1 cellular context compared by ENCODE assay signal in the genomic region with DNA sequence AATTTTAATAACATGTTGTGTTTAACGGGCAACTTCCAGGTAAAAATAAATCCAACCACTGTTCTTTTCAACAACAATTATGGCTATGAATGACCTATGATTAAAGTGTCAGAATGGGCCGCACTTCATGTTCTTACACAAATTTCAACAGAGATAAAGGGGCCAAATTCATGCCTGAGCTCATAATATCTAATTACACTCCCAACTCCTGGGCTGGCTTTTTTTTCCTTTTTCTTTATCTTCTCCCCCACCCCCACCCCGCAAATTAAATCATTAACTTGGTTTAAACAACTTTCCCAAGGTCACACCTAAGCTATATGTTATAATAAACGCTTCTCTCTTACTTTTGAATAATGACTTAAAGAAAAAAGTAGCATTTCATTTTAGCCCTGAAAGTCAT.
A peak's percentile ranks its signal among the peaks of the same experiment; 100 is the strongest.
TF ChIP-seq lines count a peak whose summit lies in the region.

No MANE protein-coding gene starts in this region.

TF ChIP-seq in HepG2, 621 proteins besides CTCF, POLR2A, EP300 and RAD21:
- TF ChIP-seq, protein P1, sequence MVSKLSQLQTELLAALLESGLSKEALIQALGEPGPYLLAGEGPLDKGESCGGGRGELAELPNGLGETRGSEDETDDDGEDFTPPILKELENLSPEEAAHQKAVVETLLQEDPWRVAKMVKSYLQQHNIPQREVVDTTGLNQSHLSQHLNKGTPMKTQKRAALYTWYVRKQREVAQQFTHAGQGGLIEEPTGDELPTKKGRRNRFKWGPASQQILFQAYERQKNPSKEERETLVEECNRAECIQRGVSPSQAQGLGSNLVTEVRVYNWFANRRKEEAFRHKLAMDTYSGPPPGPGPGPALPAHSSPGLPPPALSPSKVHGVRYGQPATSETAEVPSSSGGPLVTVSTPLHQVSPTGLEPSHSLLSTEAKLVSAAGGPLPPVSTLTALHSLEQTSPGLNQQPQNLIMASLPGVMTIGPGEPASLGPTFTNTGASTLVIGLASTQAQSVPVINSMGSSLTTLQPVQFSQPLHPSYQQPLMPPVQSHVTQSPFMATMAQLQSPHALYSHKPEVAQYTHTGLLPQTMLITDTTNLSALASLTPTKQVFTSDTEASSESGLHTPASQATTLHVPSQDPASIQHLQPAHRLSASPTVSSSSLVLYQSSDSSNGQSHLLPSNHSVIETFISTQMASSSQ (IDR thresholded peaks at IDR 0.05; ENCODE audit: low read depth) = 0 out of 2 replicates have a peak, but pooled peaks have one; percentile 12
- TF ChIP-seq, protein P1 (CRISPR knock-in tag; IDR thresholded peaks at IDR 0.05; ENCODE audit: borderline replicate concordance) = no peak
- TF ChIP-seq, protein P2, sequence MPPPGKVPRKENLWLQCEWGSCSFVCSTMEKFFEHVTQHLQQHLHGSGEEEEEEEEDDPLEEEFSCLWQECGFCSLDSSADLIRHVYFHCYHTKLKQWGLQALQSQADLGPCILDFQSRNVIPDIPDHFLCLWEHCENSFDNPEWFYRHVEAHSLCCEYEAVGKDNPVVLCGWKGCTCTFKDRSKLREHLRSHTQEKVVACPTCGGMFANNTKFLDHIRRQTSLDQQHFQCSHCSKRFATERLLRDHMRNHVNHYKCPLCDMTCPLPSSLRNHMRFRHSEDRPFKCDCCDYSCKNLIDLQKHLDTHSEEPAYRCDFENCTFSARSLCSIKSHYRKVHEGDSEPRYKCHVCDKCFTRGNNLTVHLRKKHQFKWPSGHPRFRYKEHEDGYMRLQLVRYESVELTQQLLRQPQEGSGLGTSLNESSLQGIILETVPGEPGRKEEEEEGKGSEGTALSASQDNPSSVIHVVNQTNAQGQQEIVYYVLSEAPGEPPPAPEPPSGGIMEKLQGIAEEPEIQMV (CRISPR knock-in tag; IDR thresholded peaks at IDR 0.05; ENCODE audit: low read depth) = no peak
